ENCODE assay signal across 1 cellular context in genomic region chr17:48261297-48261880, GRCh38.
TF ChIP-seq lines count a peak whose summit lies in the region.

No MANE protein-coding gene starts in this region.

TF ChIP-seq in GM23338, 12 proteins besides CTCF, POLR2A, EP300 and RAD21 (continued from another document):
- TF ChIP-seq ZNF114 (CRISPR knock-in tag; IDR thresholded peaks at IDR 0.05) (no peak), ZNF331 (CRISPR knock-in tag; IDR thresholded peaks at IDR 0.05; ENCODE audit: low read depth) (no peak)
